In the genomic region with DNA sequence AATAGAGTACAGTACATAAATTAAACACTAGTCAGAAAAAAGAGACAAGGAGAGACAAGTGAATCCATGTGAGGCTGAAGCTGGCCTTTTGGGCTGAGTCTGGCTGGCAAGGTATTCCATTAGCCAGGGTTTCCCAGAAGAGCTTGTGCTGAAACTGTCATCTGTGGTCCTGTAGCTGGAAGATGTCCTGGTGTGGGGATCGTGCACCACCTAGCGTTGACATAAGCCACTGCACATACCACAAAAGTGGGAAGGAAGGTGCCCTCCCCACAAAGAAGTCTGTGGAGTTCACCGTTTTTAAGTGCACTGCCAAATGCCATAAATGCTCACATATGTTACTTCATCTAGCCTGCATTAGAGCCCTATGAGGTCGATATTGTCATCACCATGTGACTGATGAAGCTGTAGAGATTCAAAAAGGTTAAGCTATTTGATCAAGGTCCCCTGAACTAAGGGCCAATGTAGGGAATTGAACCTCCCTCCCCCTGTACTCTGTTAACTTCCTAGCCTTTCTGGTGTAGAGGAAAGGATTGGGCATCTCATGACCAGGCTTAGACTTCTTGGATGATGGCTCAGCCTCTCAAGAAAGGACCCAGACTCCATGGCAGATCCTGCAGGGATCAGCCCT, we compare ENCODE assay signal across 9 cellular contexts. TPM values are rescaled to one million over a fixed set of nuclear protein-coding genes. Genes with fewer than 3 reads are reported as not detected.
DNase-seq lines count a peak whose midpoint lies in the region; ATAC-seq, FAIRE-seq and TF ChIP-seq lines count a peak whose summit lies in the region.
"Had no signal": no experiment of that assay in that cellular context is flagged by ENCODE, and none has a peak within 500 bp of the region (broad histone marks: within the 10 kb centered on the region; RNA-seq: fewer than 3 reads in every experiment).

No MANE protein-coding gene starts in this region.

- no peak overlapping the region for H2BK15ac ChIP-seq in IMR-90 (ENCODE audit: low read depth, low read length)

- H3K4me2 ChIP-seq in IMR-90 (ENCODE audit: low read depth, low read length): no peak overlapping the region

- H3K36me3 ChIP-seq in CD8-positive, alpha-beta T cell (ENCODE audit: insufficient read depth, low read length): no peaks in the 10 kb centered on the region
- H3K36me3 ChIP-seq in IMR-90 (ENCODE audit: control insufficient read depth, insufficient read depth, low read length) (no peaks in the 10 kb centered on the region), Peyer's patch (no peaks in the 10 kb centered on the region), pancreas (no peaks in the 10 kb centered on the region), vagina (no peaks in the 10 kb centered on the region)

- no peaks in the 10 kb centered on the region for H3K27me3 ChIP-seq in CD8-positive, alpha-beta T cell (ENCODE audit: insufficient read depth, low read length)
- peaks cover 9% of the 10 kb centered on the region; the same call in 1 of the 2 replicates for H3K27me3 ChIP-seq in IMR-90 (ENCODE audit: control insufficient read depth, insufficient read depth, low read length)
- no peaks in the 10 kb centered on the region for H3K27me3 ChIP-seq in Peyer's patch
- H3K27me3 ChIP-seq in pancreas: no peaks in the 10 kb centered on the region
- no peaks in the 10 kb centered on the region for H3K27me3 ChIP-seq in vagina

- H2AK5ac ChIP-seq in IMR-90 (ENCODE audit: low read depth, low read length): no peak overlapping the region

- H3K56ac ChIP-seq in IMR-90 (ENCODE audit: extremely low read depth, insufficient read depth, low read length): no peak overlapping the region

- no peak overlapping the region for H3K27ac ChIP-seq in CD8-positive, alpha-beta T cell (ENCODE audit: low read depth, low read length)
- no peak overlapping the region for H3K27ac ChIP-seq in IMR-90 (ENCODE audit: insufficient read depth, low read length)
- H3K27ac ChIP-seq in Peyer's patch: no peak overlapping the region
- H3K27ac ChIP-seq in pancreas: no peak overlapping the region
- H3K27ac ChIP-seq in vagina: no peak overlapping the region

- dilution Hi-C loops in IMR-90 (cut with HindIII; ENCODE audit: low sequenced_read_pairs, unreplicated experiment): no loop called here

- no peak for FAIRE-seq in pancreas (lab: Jason Lieb, UNC)

- TF ChIP-seq CTCF in CD8-positive, alpha-beta T cell (IDR thresholded peaks at IDR 0.05): peak; percentile 80
- peak; percentile 83 for TF ChIP-seq CTCF in IMR-90 (conservative IDR thresholded peaks at IDR 0.05; ENCODE audit: low read depth, low read length)
- TF ChIP-seq CTCF in Peyer's patch (IDR thresholded peaks at IDR 0.05): peak; percentile 66 to 92 (median 86)
- peak; percentile 75 to 89 (median 79) for TF ChIP-seq CTCF in pancreas (IDR thresholded peaks at IDR 0.05)
- TF ChIP-seq CTCF in vagina (IDR thresholded peaks at IDR 0.05): peak; percentile 61 to 74 (median 69)

- H3K23ac ChIP-seq in IMR-90 (ENCODE audit: low read depth, low read length): no peak overlapping the region

- peak; percentile 80 for TF ChIP-seq RAD21 in IMR-90 (IDR thresholded peaks at IDR 0.05; ENCODE audit: low read length)

- H3K9me3 ChIP-seq in CD8-positive, alpha-beta T cell (ENCODE audit: low read length): no peaks in the 10 kb centered on the region
- H3K9me3 ChIP-seq in IMR-90 (ENCODE audit: control insufficient read depth, insufficient read depth, low read length) (no peaks in the 10 kb centered on the region), Peyer's patch (no peaks in the 10 kb centered on the region), pancreas (no peaks in the 10 kb centered on the region), vagina (no peaks in the 10 kb centered on the region)

- no peak overlapping the region for H4K91ac ChIP-seq in IMR-90 (ENCODE audit: insufficient read depth, low read depth, low read length)

- no peaks in the 10 kb centered on the region for H3K36me3 Mint-ChIP-seq in CD8-positive, alpha-beta T cell
- H3K36me3 Mint-ChIP-seq in activated naive CD4-positive, alpha-beta T cell treated with anti-CD3 and anti-CD28 coated beads for 36 hours (ENCODE audit: low read depth): no peaks in the 10 kb centered on the region

- H4K5ac ChIP-seq in IMR-90 (ENCODE audit: low read depth, low read length): no peak overlapping the region

- H3K14ac ChIP-seq in IMR-90 (replicated peaks; ENCODE audit: low read depth, low read length): no peak overlapping the region

- no peak overlapping the region for H3K9ac ChIP-seq in IMR-90 (ENCODE audit: low read depth, low read length)

- POLR2A ChIA-PET in CD8-positive, alpha-beta T cell (lab: Charles Lee): no interaction called here
- POLR2A ChIA-PET in IMR-90 (lab: Charles Lee; ENCODE audit: unreplicated experiment): no interaction called here

- peak; percentile 58 for ATAC-seq in CD8-positive, alpha-beta T cell
- ATAC-seq in GM19455 (IDR thresholded peaks at IDR 0.05; ENCODE audit: unreplicated experiment): peak; percentile 68
- ATAC-seq in IMR-90 (ENCODE audit: low read depth): peak; percentile 98
- peak; percentile 80 to 99 (median 96) for ATAC-seq in pancreas

- TF ChIP-seq POLR2A in IMR-90 (IDR thresholded peaks at IDR 0.05; ENCODE audit: low read depth, low read length) (no peak), Peyer's patch (IDR thresholded peaks at IDR 0.05) (no peak), vagina (IDR thresholded peaks at IDR 0.05) (no peak)

- no peak overlapping the region for H3K4me3 Mint-ChIP-seq in CD8-positive, alpha-beta T cell
- no peak overlapping the region for H3K4me3 Mint-ChIP-seq in activated naive CD4-positive, alpha-beta T cell treated with anti-CD3 and anti-CD28 coated beads for 36 hours
- H3K4me3 Mint-ChIP-seq: T-helper 1 cell treated with Interleukin-12 subunit alpha and Interleukin-12 subunit beta and Interleukin-4 antibody, amounts not matched to agents 30 μg/mL and 1 μg/mL, for 36 hours had no signal

- no peak overlapping the region for H2BK20ac ChIP-seq in IMR-90 (ENCODE audit: low read depth, low read length)

- H3K9me1 ChIP-seq in IMR-90 (ENCODE audit: insufficient read depth, low read length): no peaks in the 10 kb centered on the region

- in situ Hi-C loops in IMR-90 (cut with MboI; ENCODE audit: low sequenced_read_pairs): loop anchor here (10.0 to 25.0 kb wide), 2 partner anchors 455 to 1008 kb away; no protein-coding TSS in a partner anchor

- H2AK9ac ChIP-seq in IMR-90 (replicated peaks; ENCODE audit: low read depth, low read length, poor library complexity): no peak overlapping the region

- no CpG with 5 or more reads among the region's 4 CpGs for WGBS in IMR-90 (ENCODE audit: extremely low coverage in 2 of 2, insufficient read length in 1 of 2), 2 experiments
- WGBS in pancreas, 2 donors: 0% methylated on average over 4 of the region's 4 CpGs

- no peak overlapping the region for H3K18ac ChIP-seq in IMR-90 (ENCODE audit: low read depth, low read length)

- no peaks in the 10 kb centered on the region for H4K20me1 ChIP-seq in IMR-90 (ENCODE audit: insufficient read depth, low read length)

- CTCF ChIA-PET in CD8-positive, alpha-beta T cell (lab: Charles Lee): interaction anchor here (0.6 to 7.4 kb wide), 20 partner anchors 8 to 1008 kb away, joined by 3 to 60 read pairs (median 4); partner anchors contain the start of gene GALNT14
- CTCF ChIA-PET in IMR-90 (lab: Yijun Ruan, JAX): interaction anchor here (0.6 to 1.7 kb wide), 12 partner anchors 10 to 1005 kb away, joined by 3 to 9 read pairs (median 4); no protein-coding TSS in a partner anchor
- CTCF ChIA-PET in activated naive CD4-positive, alpha-beta T cell treated with anti-CD3 and anti-CD28 coated beads for 36 hours (lab: Charles Lee): interaction anchor here (0.6 to 7.1 kb wide), 29 partner anchors 10 to 1005 kb away, joined by 3 to 93 read pairs (median 4); partner anchors contain the start of gene GALNT14

- H3K4me1 Mint-ChIP-seq in CD8-positive, alpha-beta T cell (ENCODE audit: low read depth): no peaks in the 10 kb centered on the region
- H3K4me1 Mint-ChIP-seq in activated naive CD4-positive, alpha-beta T cell treated with anti-CD3 and anti-CD28 coated beads for 36 hours (ENCODE audit: low read depth): no peaks in the 10 kb centered on the region

- H2BK5ac ChIP-seq in IMR-90 (ENCODE audit: low read depth, low read length, poor library complexity, severe bottlenecking): no peak overlapping the region

- H2BK120ac ChIP-seq in IMR-90 (ENCODE audit: low read depth, low read length): no peak overlapping the region

- H3K79me1 ChIP-seq in IMR-90 (ENCODE audit: low read depth in 1 of 2, low read length in 2 of 2): no peaks in the 10 kb centered on the region

- no peak overlapping the region for H3K27ac Mint-ChIP-seq in CD8-positive, alpha-beta T cell
- no peak overlapping the region for H3K27ac Mint-ChIP-seq in activated naive CD4-positive, alpha-beta T cell treated with anti-CD3 and anti-CD28 coated beads for 36 hours
- H3K27ac Mint-ChIP-seq: T-helper 1 cell treated with Interleukin-12 subunit alpha and Interleukin-12 subunit beta and Interleukin-4 antibody, amounts not matched to agents 30 μg/mL and 1 μg/mL, for 36 hours had no signal

- peak in 6 of 7 experiments; percentile 18 to 58 (median 34) for DNase-seq in CD8-positive, alpha-beta T cell
- peak; percentile 60 for DNase-seq in IMR-90
- peak; percentile 45 to 83 (median 61) for DNase-seq in Peyer's patch
- peak; percentile 68 for DNase-seq in activated naive CD4-positive, alpha-beta T cell treated with anti-CD3 and anti-CD28 coated beads for 36 hours
- DNase-seq in glomerular visceral epithelial cell (ENCODE audit: extremely low spot score): peak; percentile 69
- peak in 5 of 6 donors; percentile 34 to 63 (median 42) for DNase-seq in pancreas
- peak in 1 of 2 donors; percentile 82 for DNase-seq in vagina (ENCODE audit: extremely low spot score in 2 of 2)

- no peaks in the 10 kb centered on the region for H3K9me3 Mint-ChIP-seq in CD8-positive, alpha-beta T cell
- no peaks in the 10 kb centered on the region for H3K9me3 Mint-ChIP-seq in activated naive CD4-positive, alpha-beta T cell treated with anti-CD3 and anti-CD28 coated beads for 36 hours
- H3K9me3 Mint-ChIP-seq: T-helper 1 cell treated with Interleukin-12 subunit alpha and Interleukin-12 subunit beta and Interleukin-4 antibody, amounts not matched to agents 30 μg/mL and 1 μg/mL, for 36 hours had no signal

- no TSS peak for BruUV-seq in IMR-90 (replicated peaks; lab: Mats Ljungman, UMichigan)

- H3K4ac ChIP-seq in IMR-90 (ENCODE audit: low read depth, low read length): no peak overlapping the region

- H3K4me3 ChIP-seq in CD8-positive, alpha-beta T cell (ENCODE audit: low read depth, low read length): no peak overlapping the region
- H3K4me3 ChIP-seq in IMR-90 (ENCODE audit: insufficient read depth, low read depth, low read length): no peak overlapping the region
- no peak overlapping the region for H3K4me3 ChIP-seq in Peyer's patch
- H3K4me3 ChIP-seq in pancreas: no peak overlapping the region
- no peak overlapping the region for H3K4me3 ChIP-seq in vagina

- H2AFZ ChIP-seq in IMR-90 (replicated peaks; ENCODE audit: low read length, poor library complexity): no peak overlapping the region

- intact Hi-C loops in CD8-positive, alpha-beta T cell (cut with DNase I, micrococcal nuclease): loop anchor here (1.0 to 10.0 kb wide), 4 partner anchors 162 to 1005 kb away; no protein-coding TSS in a partner anchor
- intact Hi-C loops in IMR-90 (cut with micrococcal nuclease): loop anchor here (1.0 to 10.0 kb wide), 4 partner anchors 163 to 1005 kb away; no protein-coding TSS in a partner anchor
- intact Hi-C loops in activated naive CD4-positive, alpha-beta T cell treated with anti-CD3 and anti-CD28 coated beads for 36 hours (cut with micrococcal nuclease): loop anchor here (1.0 kb wide), 5 partner anchors 32 to 1005 kb away; partner anchors contain the start of gene GALNT14
- intact Hi-C loops in pancreas (cut with DNase I): loop anchor here in 1 of 3 donors (5.0 kb wide), 1 partner anchor 448 kb away; no protein-coding TSS in a partner anchor
- intact Hi-C loops in vagina (cut with DNase I): loop anchor here (10.0 kb wide), 1 partner anchor 455 kb away; no protein-coding TSS in a partner anchor

- H3K4me1 ChIP-seq in CD8-positive, alpha-beta T cell (ENCODE audit: insufficient read depth, low read length): no peaks in the 10 kb centered on the region
- no peaks in the 10 kb centered on the region for H3K4me1 ChIP-seq in IMR-90 (ENCODE audit: control insufficient read depth, insufficient read depth, low read length)
- H3K4me1 ChIP-seq in Peyer's patch: no peaks in the 10 kb centered on the region
- no peaks in the 10 kb centered on the region for H3K4me1 ChIP-seq in pancreas
- H3K4me1 ChIP-seq in vagina: no peaks in the 10 kb centered on the region

- no peak overlapping the region for H4K8ac ChIP-seq in IMR-90 (ENCODE audit: low read depth in 2 of 2, low read length in 2 of 2)

- no peaks in the 10 kb centered on the region for H3K27me3 Mint-ChIP-seq in CD8-positive, alpha-beta T cell (ENCODE audit: low read depth)
- peaks cover 3% of the 10 kb centered on the region for H3K27me3 Mint-ChIP-seq in activated naive CD4-positive, alpha-beta T cell treated with anti-CD3 and anti-CD28 coated beads for 36 hours (ENCODE audit: low read depth)

RNA-seq across cellular contexts. Expression of gene GALNT14, which starts 31.9 kb away (rescaled TPM):
- not detected for total RNA-seq in CD8-positive, alpha-beta T cell
- total RNA-seq in IMR-90 (2012; rRNA removed) (0.18 TPM in 1 of 2 replicates, not detected in the other), Peyer's patch (10 to 100 TPM in 3 of 4 donors, 1 to 10 TPM in 1; 8.3 to 26.1 (median 16.3) TPM), pancreas (1 to 10 TPM; 1.9 to 3.8 (median 2.4) TPM), vagina (1.7 TPM)
- polyA plus RNA-seq in IMR-90 (2012; rRNA removed) (0.15 TPM in 1 of 2 replicates, not detected in the other), pancreas (1 to 10 TPM; 5.1 to 9.1 TPM)
- polyA plus RNA-seq in IMR-90 (2012; cell fraction: cytosol; rRNA removed): 0.04 and 0.21 TPM in 2 replicates
- 0.03 TPM in 2 replicates for polyA plus RNA-seq in IMR-90 (2012; cell fraction: nucleus; rRNA removed; ENCODE audit: low replicate concordance)
- 1 to 10 TPM; 1.1 to 1.5 TPM for total RNA-seq in activated naive CD4-positive, alpha-beta T cell treated with anti-CD3 and anti-CD28 coated beads for 36 hours

RNA-seq across cellular contexts. Expression of gene CAPN14, which starts 47.1 kb away (rescaled TPM):
- total RNA-seq in CD8-positive, alpha-beta T cell: under 1 TPM; 0.08 to 0.14 TPM
- total RNA-seq in IMR-90 (2012; rRNA removed): under 0.01 TPM in 2 replicates
- 0.07 and 0.09 TPM in 2 replicates for polyA plus RNA-seq in IMR-90 (2012; rRNA removed)
- polyA plus RNA-seq in IMR-90 (2012; cell fraction: cytosol; rRNA removed): 0.03 and 0.08 TPM in 2 replicates
- polyA plus RNA-seq in IMR-90 (2012; cell fraction: nucleus; rRNA removed; ENCODE audit: low replicate concordance): 0.13 and 0.24 TPM in 2 replicates
- total RNA-seq in Peyer's patch: under 1 TPM in 1 of 4 donors, not detected in 3; 0.83 TPM
- total RNA-seq in activated naive CD4-positive, alpha-beta T cell treated with anti-CD3 and anti-CD28 coated beads for 36 hours: 1 to 10 TPM; 1.1 TPM
- total RNA-seq in pancreas: under 1 TPM in 1 of 6 donors, not detected in 5; 0.06 TPM
- polyA plus RNA-seq in pancreas: under 1 TPM; 0.07 to 0.08 TPM
- total RNA-seq in vagina: 4.7 TPM
